In the genomic region with DNA sequence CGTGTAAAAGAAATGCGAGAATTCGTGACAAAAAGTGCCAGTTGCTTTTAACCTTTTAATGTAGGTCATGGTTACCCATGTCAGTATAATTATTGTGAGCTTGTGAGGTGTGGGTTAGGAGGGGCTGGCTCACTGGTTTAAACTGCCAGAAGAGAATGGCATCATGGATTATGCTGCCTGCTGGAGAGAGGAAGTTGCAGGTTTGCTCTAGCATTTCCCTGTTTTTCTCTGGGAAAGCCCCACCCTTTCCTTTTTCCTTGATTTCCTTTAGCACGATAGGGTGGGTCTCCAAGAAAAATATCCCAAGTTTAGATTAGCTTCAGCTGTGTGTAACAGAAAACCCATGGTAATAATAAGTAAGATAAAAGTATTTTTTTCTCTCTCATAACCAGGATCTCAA, we compare ENCODE assay signal across 27 cellular contexts. TPM values are rescaled to one million over a fixed set of nuclear protein-coding genes. Genes with fewer than 3 reads are reported as not detected.
"Had no signal": no experiment of that assay in that cellular context is flagged by ENCODE, and none has a peak within 500 bp of the region (broad histone marks: within the 10 kb centered on the region; RNA-seq: fewer than 3 reads in every experiment).

No MANE protein-coding gene starts in this region.

- DNase-seq: activated CD4-positive, alpha-beta T cell treated with anti-CD3 and anti-CD28 coated beads for 1 hour; activated CD4-positive, alpha-beta T cell treated with anti-CD3 and anti-CD28 coated beads, Interleukin-2, amount 50 U/mL, for 1 hour; activated CD8-positive, alpha-beta T cell treated with anti-CD3 and anti-CD28 coated beads, Interleukin-2, amount 10 ng/mL, durations not matched to agents 7 days and 5 days; activated gamma-delta T cell; activated naive CD4-positive, alpha-beta T cell treated with anti-CD3 and anti-CD28 coated beads, Interleukin-2, amount 50 U/mL, for 16 hours; activated naive CD8-positive, alpha-beta T cell treated with anti-CD3 and anti-CD28 coated beads, Interleukin-2, amount 50 U/mL, for 24 hours; anterior cingulate cortex; body of pancreas; effector CD8-positive, alpha-beta T cell; foreskin melanocyte; glutamatergic neuron; hypothalamus; naive thymus-derived CD8-positive, alpha-beta T cell; ovary; sigmoid colon; stimulated activated CD4-positive, alpha-beta T cell treated with anti-CD3 and anti-CD28 coated beads, Interleukin-4, amount 100 ng/mL, for 1 hour; stimulated activated naive CD4-positive, alpha-beta T cell treated with Interleukin-2 at 50 U/mL for 16 hours; T-helper 1 cell; T-helper 9 cell had no signal

- H3K4me3 ChIP-seq: body of pancreas, cardiac muscle cell, lung, ovary, sigmoid colon, smooth muscle cell, thoracic aorta had no signal

- H3K9me3 ChIP-seq: body of pancreas, ovary, sigmoid colon, thoracic aorta had no signal

- H3K27me3 ChIP-seq: body of pancreas, cardiac muscle cell, ovary had no signal

- H3K4me1 Mint-ChIP-seq: activated naive CD8-positive, alpha-beta T cell treated with anti-CD3 and anti-CD28 coated beads, Interleukin-2, amount 50 U/mL, for 24 hours; mesothelial cell of epicardium had no signal

- H3K36me3 ChIP-seq: cardiac muscle cell, ovary, sigmoid colon, thoracic aorta had no signal

- H3K9me3 Mint-ChIP-seq: activated naive CD8-positive, alpha-beta T cell treated with anti-CD3 and anti-CD28 coated beads, Interleukin-2, amount 50 U/mL, for 24 hours; activated T-helper 1 cell treated with anti-CD3 and anti-CD28 coated beads, Interleukin-12 subunit alpha, Interleukin-12 subunit beta, Interleukin-2, Interleukin-4 antibody, amounts not matched to agents 30 ng/mL and 10 ng/mL and 1 ng/mL, durations not matched to agents 14 hours and 24 hours and 36 hours; mesothelial cell of epicardium; naive thymus-derived CD8-positive, alpha-beta T cell; type B pancreatic cell had no signal

- H3K27ac ChIP-seq: body of pancreas, cardiac muscle cell, ovary, sigmoid colon, thoracic aorta had no signal

- ATAC-seq: activated CD8-positive, alpha-beta T cell treated with anti-CD3 and anti-CD28 coated beads, Interleukin-2, amount 10 ng/mL, durations not matched to agents 7 days and 5 days; activated naive CD8-positive, alpha-beta T cell treated with anti-CD3 and anti-CD28 coated beads, Interleukin-2, amount 50 U/mL, for 24 hours; body of pancreas; esophagus mucosa; naive thymus-derived CD8-positive, alpha-beta T cell had no signal

- H3K4me1 ChIP-seq: body of pancreas, sigmoid colon had no signal

- H3K27ac Mint-ChIP-seq: activated CD8-positive, alpha-beta T cell treated with anti-CD3 and anti-CD28 coated beads, Interleukin-2, amount 10 ng/mL, durations not matched to agents 7 days and 5 days; activated naive CD8-positive, alpha-beta T cell treated with anti-CD3 and anti-CD28 coated beads, Interleukin-2, amount 50 U/mL, for 24 hours; activated T-helper 1 cell treated with anti-CD3 and anti-CD28 coated beads, Interleukin-12 subunit alpha, Interleukin-12 subunit beta, Interleukin-2, Interleukin-4 antibody, amounts not matched to agents 30 ng/mL and 10 ng/mL and 1 ng/mL, durations not matched to agents 14 hours and 24 hours and 36 hours; mesothelial cell of epicardium; naive thymus-derived CD8-positive, alpha-beta T cell; type B pancreatic cell had no signal

- H3K36me3 Mint-ChIP-seq: mesothelial cell of epicardium; naive thymus-derived CD8-positive, alpha-beta T cell; type B pancreatic cell had no signal

- H3K4me3 Mint-ChIP-seq: activated CD8-positive, alpha-beta T cell treated with anti-CD3 and anti-CD28 coated beads, Interleukin-2, amount 10 ng/mL, durations not matched to agents 7 days and 5 days; activated naive CD8-positive, alpha-beta T cell treated with anti-CD3 and anti-CD28 coated beads, Interleukin-2, amount 50 U/mL, for 24 hours; activated T-helper 1 cell treated with anti-CD3 and anti-CD28 coated beads, Interleukin-12 subunit alpha, Interleukin-12 subunit beta, Interleukin-2, Interleukin-4 antibody, amounts not matched to agents 30 ng/mL and 10 ng/mL and 1 ng/mL, durations not matched to agents 14 hours and 24 hours and 36 hours; mesothelial cell of epicardium; naive thymus-derived CD8-positive, alpha-beta T cell; type B pancreatic cell had no signal

RNA-seq across cellular contexts. Expression of a gene that starts 24.7 kb away (rescaled TPM):
- total RNA-seq: activated CD8-positive, alpha-beta T cell treated with anti-CD3 and anti-CD28 coated beads, Interleukin-2, amount 10 ng/mL, durations not matched to agents 7 days and 5 days had no signal
